8 cellular contexts compared by ENCODE assay signal in the genomic region with DNA sequence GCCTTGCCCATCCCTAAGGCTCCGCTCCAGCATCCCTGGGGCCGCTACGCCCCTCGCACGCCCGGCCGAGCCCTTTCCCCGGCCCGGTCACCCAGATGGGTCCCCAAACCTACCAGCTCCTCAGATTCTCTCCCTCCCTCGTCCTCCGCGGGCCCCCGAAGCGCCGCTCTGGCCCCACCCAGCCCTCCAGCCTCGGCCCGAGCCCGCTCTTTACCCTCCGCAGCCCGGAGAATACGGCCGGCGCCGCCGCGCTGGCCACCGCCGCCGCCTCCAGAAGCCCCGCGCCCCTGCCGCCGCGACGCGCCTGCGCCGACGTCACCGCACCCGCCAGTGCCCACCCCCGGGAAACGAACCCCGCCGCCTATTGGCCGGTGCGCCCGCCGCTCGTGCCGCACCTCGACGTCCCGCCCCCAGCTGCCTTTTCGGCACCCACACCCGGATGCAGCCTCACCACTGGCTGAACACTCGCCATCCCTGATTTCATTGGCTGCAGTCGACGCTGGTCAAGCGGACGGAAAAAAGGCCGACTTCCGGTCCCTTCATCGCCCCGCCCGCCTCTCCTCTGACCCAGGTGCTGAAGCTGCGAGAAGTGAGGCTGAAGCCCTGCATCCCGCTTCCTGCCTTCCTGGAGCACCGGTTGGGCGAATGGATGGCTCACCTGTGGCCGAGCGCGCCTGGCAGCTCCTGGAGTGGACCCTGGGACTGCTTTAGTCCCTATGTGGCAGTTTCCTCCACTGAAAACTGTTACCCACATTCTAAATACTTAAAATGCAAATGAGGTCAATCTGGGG. TPM values are rescaled to one million over a fixed set of nuclear protein-coding genes. Genes with fewer than 3 reads are reported as not detected.
DNase-seq lines count a peak whose midpoint lies in the region; ATAC-seq, FAIRE-seq and TF ChIP-seq lines count a peak whose summit lies in the region.

A gene (minus strand): TSS at position 292 of the 791 bp plus-strand sequence. CDS start 1,364 bp downstream, outside the sequence.

- peak within 1 kb of the TSS; percentile 99 for H3K27ac ChIP-seq in psoas muscle

- H3K36me3 ChIP-seq in psoas muscle (ENCODE audit: insufficient read depth in 1 of 2, low read depth in 1 of 2), result peaks cover 3 to 43% of the 10 kb centered on the region in 2 donors

- H3K4me1 Mint-ChIP-seq in T-helper 17 cell, result peaks cover 19% of the 10 kb centered on the region

- ATAC-seq in HG02885 (IDR thresholded peaks at IDR 0.05; ENCODE audit: poor library complexity, unreplicated experiment) (peak; percentile 95), T-helper 17 cell (peak; percentile 92), left ventricle myocardium superior (peak; percentile 83), psoas muscle (peak; percentile 69 to 79 (median 76))

- H3K4me1 ChIP-seq in psoas muscle, result peaks cover 47% of the 10 kb centered on the region

- WGBS in psoas muscle, 3 donors, result 0 to 2% (median 1%) methylated on average over 41 to 73 of the region's 73 CpGs

- TF ChIP-seq CTCF in psoas muscle (IDR thresholded peaks at IDR 0.05), result peak; percentile 6

- peaks cover 4% of the 10 kb centered on the region for H3K36me3 Mint-ChIP-seq in T-helper 17 cell (ENCODE audit: low read depth)

- DNase-seq in NCI-H1694 treated with DMSO at 0.1 percent for 48 hours (lab: John Stamatoyannopoulos, UW) (peak; percentile 85), T-helper 17 cell (peak; percentile 79 to 92 (median 85)), amygdala (lab: John Stamatoyannopoulos, UW) (peak; percentile 69 to 98 (median 96)), left ventricle myocardium superior (peak; percentile 98), psoas muscle (peak; percentile 97 to 99), urothelium cell line (ENCODE audit: low spot score) (peak; percentile 92)

- H3K4me3 Mint-ChIP-seq in T-helper 17 cell, result peak within 1 kb of the TSS; percentile 94

- TF ChIP-seq POLR2A in GM15510 (IDR thresholded peaks at IDR 0.05; ENCODE audit: borderline replicate concordance, extremely low read depth, insufficient read length), result peak; percentile 79

- no peaks in the 10 kb centered on the region for H3K27me3 Mint-ChIP-seq in T-helper 17 cell

- peak within 1 kb of the TSS; percentile 96 for H3K4me3 ChIP-seq in psoas muscle

- H3K27ac Mint-ChIP-seq in T-helper 17 cell, result peak within 1 kb of the TSS; percentile 96

- no peak for FAIRE-seq in urothelium cell line (lab: Jason Lieb, UNC)

- intact Hi-C loops in left ventricle myocardium superior (cut with micrococcal nuclease), result no loop called here
- intact Hi-C loops in psoas muscle (cut with DNase I), result loop anchor here in 1 of 2 donors (2.0 kb wide), 1 partner anchor 14 kb away; a partner anchor contains a TSS

- H3K27me3 ChIP-seq in psoas muscle (ENCODE audit: insufficient read depth in 3 of 3, low read length in 2 of 3), result no peaks in the 10 kb centered on the region

- H3K9me3 ChIP-seq in T-helper 17 cell (ENCODE audit: control insufficient read depth, low read length, poor library complexity, severe bottlenecking) (no peaks in the 10 kb centered on the region), psoas muscle (no peaks in the 10 kb centered on the region)

RNA-seq across cellular contexts. Expression of the gene that starts here (rescaled TPM):
- total RNA-seq in T-helper 17 cell, result 10 to 100 TPM; 28.7 to 31.3 TPM
- 68.5 TPM for total RNA-seq in left ventricle myocardium superior
- 100 to 1,000 TPM in 3 of 4 donors, 10 to 100 TPM in 1; 92.6 to 142 (median 105) TPM for total RNA-seq in psoas muscle
- polyA plus RNA-seq in psoas muscle, result 100 to 1,000 TPM; 148 to 176 (median 165) TPM

Comparison
In these comparisons a context has a peak if more than half of its experiments do, and no peak if none do; other contexts are left out.
1. Peak in every context shown above with its lines: DNase-seq, ATAC-seq, H3K4me3 ChIP-seq and H3K27ac ChIP-seq.